Comparison of ENCODE assay signal across 1 cellular context in genomic region chr6:156256161-156256560, GRCh38.
TF ChIP-seq lines count a peak whose summit lies in the region.

No MANE protein-coding gene starts in this region.

TF ChIP-seq in SK-N-SH, 30 proteins besides CTCF, POLR2A, EP300 and RAD21 (continued from another document):
- TF ChIP-seq, protein P1, sequence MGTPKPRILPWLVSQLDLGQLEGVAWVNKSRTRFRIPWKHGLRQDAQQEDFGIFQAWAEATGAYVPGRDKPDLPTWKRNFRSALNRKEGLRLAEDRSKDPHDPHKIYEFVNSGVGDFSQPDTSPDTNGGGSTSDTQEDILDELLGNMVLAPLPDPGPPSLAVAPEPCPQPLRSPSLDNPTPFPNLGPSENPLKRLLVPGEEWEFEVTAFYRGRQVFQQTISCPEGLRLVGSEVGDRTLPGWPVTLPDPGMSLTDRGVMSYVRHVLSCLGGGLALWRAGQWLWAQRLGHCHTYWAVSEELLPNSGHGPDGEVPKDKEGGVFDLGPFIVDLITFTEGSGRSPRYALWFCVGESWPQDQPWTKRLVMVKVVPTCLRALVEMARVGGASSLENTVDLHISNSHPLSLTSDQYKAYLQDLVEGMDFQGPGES (IDR thresholded peaks at IDR 0.05; ENCODE audit: low read depth, low read length): no peak
- no peak for TF ChIP-seq POLR2AphosphoS5 (IDR thresholded peaks at IDR 0.05; ENCODE audit: low read depth, low read length)
- no peak for TF ChIP-seq EZH2phosphoT487 (IDR thresholded peaks at IDR 0.05; ENCODE audit: borderline replicate concordance, low read depth)
- TF ChIP-seq GABPA (IDR thresholded peaks at IDR 0.05; ENCODE audit: low read depth): no peak
- TF ChIP-seq SMC3 (IDR thresholded peaks at IDR 0.05; ENCODE audit: low read depth, low read length): no peak
- no peak for TF ChIP-seq TAF1 (IDR thresholded peaks at IDR 0.05; ENCODE audit: borderline replicate concordance, low read depth, low read length)
- no peak for TF ChIP-seq YY1 (IDR thresholded peaks at IDR 0.05; ENCODE audit: low read depth)
- TF ChIP-seq CHD2 (IDR thresholded peaks at IDR 0.05; ENCODE audit: low read length, partially characterized antibody): no peak
- no peak for TF ChIP-seq NRF1 (IDR thresholded peaks at IDR 0.05; ENCODE audit: low read depth, low read length)
- TF ChIP-seq, protein P2, sequence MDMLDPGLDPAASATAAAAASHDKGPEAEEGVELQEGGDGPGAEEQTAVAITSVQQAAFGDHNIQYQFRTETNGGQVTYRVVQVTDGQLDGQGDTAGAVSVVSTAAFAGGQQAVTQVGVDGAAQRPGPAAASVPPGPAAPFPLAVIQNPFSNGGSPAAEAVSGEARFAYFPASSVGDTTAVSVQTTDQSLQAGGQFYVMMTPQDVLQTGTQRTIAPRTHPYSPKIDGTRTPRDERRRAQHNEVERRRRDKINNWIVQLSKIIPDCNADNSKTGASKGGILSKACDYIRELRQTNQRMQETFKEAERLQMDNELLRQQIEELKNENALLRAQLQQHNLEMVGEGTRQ (IDR thresholded peaks at IDR 0.05; ENCODE audit: borderline replicate concordance, low read depth, low read length): no peak
